Comparison of ENCODE assay signal across 1 cellular context in the genomic region with DNA sequence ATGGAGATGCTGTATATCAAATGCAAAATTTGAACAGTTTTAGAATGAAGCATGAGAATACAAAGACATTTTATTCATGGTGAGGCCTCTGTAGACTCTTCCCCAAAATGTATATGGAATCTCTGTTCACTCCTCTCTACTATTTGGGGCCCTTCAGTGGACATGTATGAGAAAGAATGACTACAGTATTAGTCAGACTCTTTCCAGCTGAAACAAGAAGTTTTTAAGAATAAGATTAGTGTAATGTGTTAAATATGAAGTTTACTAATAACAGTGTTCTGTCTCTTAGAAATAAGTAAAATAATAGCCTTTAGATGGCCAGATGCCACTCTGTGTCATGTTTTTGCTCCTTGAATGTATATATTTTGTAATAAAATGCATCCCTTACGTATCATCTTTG.
TF ChIP-seq lines count a peak whose summit lies in the region.

No MANE protein-coding gene starts in this region.

TF ChIP-seq in SK-N-SH treated with all-trans-retinoic acid at 6 μM for 48 hours, 23 proteins besides CTCF, POLR2A, EP300 and RAD21:
- TF ChIP-seq, protein P1, sequence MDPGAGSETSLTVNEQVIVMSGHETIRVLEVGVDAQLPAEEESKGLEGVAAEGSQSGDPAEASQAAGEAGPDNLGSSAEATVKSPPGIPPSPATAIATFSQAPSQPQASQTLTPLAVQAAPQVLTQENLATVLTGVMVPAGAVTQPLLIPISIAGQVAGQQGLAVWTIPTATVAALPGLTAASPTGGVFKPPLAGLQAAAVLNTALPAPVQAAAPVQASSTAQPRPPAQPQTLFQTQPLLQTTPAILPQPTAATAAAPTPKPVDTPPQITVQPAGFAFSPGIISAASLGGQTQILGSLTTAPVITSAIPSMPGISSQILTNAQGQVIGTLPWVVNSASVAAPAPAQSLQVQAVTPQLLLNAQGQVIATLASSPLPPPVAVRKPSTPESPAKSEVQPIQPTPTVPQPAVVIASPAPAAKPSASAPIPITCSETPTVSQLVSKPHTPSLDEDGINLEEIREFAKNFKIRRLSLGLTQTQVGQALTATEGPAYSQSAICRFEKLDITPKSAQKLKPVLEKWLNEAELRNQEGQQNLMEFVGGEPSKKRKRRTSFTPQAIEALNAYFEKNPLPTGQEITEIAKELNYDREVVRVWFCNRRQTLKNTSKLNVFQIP (CRISPR knock-in tag; IDR thresholded peaks at IDR 0.05; ENCODE audit: borderline replicate concordance, low read depth), result 0 out of 2 replicates have a peak, but pooled peaks have one; percentile 1
- TF ChIP-seq SNAI2 (CRISPR knock-in tag; IDR thresholded peaks at IDR 0.05), result no peak
- TF ChIP-seq ISL1 (CRISPR knock-in tag; IDR thresholded peaks at IDR 0.05), result no peak
